Comparison of ENCODE assay signal across 22 cellular contexts in genomic region chr7:20198295-20198694, GRCh38. TPM values are rescaled to one million over a fixed set of nuclear protein-coding genes. Genes with fewer than 3 reads are reported as not detected.
DNase-seq lines count a peak whose midpoint lies in the region; ATAC-seq, FAIRE-seq and TF ChIP-seq lines count a peak whose summit lies in the region.
"Had no signal": no experiment of that assay in that cellular context is flagged by ENCODE, and none has a peak within 500 bp of the region (broad histone marks: within the 10 kb centered on the region; RNA-seq: fewer than 3 reads in every experiment).

No MANE protein-coding gene starts in this region.

- no peak for TF ChIP-seq CTCF in endothelial cell of umbilical vein (IDR thresholded peaks at IDR 0.05; ENCODE audit: extremely low read depth in 1 of 2, insufficient read depth in 1 of 2, low read depth in 1 of 2, low read length in 2 of 2)

- H3K27ac ChIP-seq in endothelial cell of umbilical vein (ENCODE audit: insufficient read depth, low read depth, low read length), result no peak overlapping the region
- H3K27ac ChIP-seq: gastrocnemius medialis, neural progenitor cell, prostate gland, SK-N-MC, thoracic aorta, WERI-Rb-1 had no signal

- H3K9ac ChIP-seq in endothelial cell of umbilical vein (replicated peaks; ENCODE audit: extremely low read depth, insufficient read depth, low read length), result no peak overlapping the region
- H3K9ac ChIP-seq: GM23248, neural progenitor cell had no signal

- no peak for TF ChIP-seq POLR2A in endothelial cell of umbilical vein (IDR thresholded peaks at IDR 0.05; ENCODE audit: low read depth, low read length)
- TF ChIP-seq POLR2A in H54 (IDR thresholded peaks at IDR 0.05; ENCODE audit: low read depth, low read length), result no peak

- H3K4me2 ChIP-seq in endothelial cell of umbilical vein (ENCODE audit: insufficient read depth, low read length), result no peak overlapping the region
- H3K4me2 ChIP-seq: neural progenitor cell had no signal

- FAIRE-seq in endothelial cell of umbilical vein (lab: Jason Lieb, UNC), result no peak
- no peak for FAIRE-seq in H54 (lab: Jason Lieb, UNC)

- H3K4me3 ChIP-seq in endothelial cell of umbilical vein (replicated peaks in 1 of 3; ENCODE audit: insufficient read depth in 1 of 3, low read depth in 1 of 3, low read length in 3 of 3), result no peak overlapping the region
- H3K4me3 ChIP-seq: gastrocnemius medialis, neural progenitor cell, prostate gland, SK-N-MC, thoracic aorta had no signal

- no peaks in the 10 kb centered on the region for H3K36me3 ChIP-seq in endothelial cell of umbilical vein (ENCODE audit: control insufficient read depth in 2 of 2, extremely low read depth in 1 of 2, insufficient read depth in 2 of 2, low read length in 2 of 2)
- H3K36me3 ChIP-seq: gastrocnemius medialis, neural progenitor cell, prostate gland, thoracic aorta, WERI-Rb-1 had no signal

- intact Hi-C loops in endothelial cell of umbilical vein (cut with micrococcal nuclease), result no loop called here

- no TSS peak for BruUV-seq in endothelial cell of umbilical vein (replicated peaks; lab: Mats Ljungman, UMichigan)

- no peaks in the 10 kb centered on the region for H3K27me3 ChIP-seq in endothelial cell of umbilical vein (ENCODE audit: control insufficient read depth in 2 of 2, insufficient read depth in 2 of 2, low read length in 2 of 2)
- H3K27me3 ChIP-seq: gastrocnemius medialis, neural progenitor cell had no signal

- POLR2A ChIA-PET in endothelial cell of umbilical vein (lab: Charles Lee), result no interaction called here

- CTCF ChIA-PET in endothelial cell of umbilical vein (lab: Charles Lee), result interaction anchor here (0.8 to 1.6 kb wide), 9 partner anchors 17 to 485 kb away, joined by 3 to 11 read pairs (median 4); no protein-coding TSS in a partner anchor

- no peaks in the 10 kb centered on the region for H3K9me3 ChIP-seq in endothelial cell of umbilical vein (replicated peaks; ENCODE audit: control insufficient read depth, insufficient read depth, low read length)
- H3K9me3 ChIP-seq: gastrocnemius medialis, prostate gland, thoracic aorta had no signal

- H3K79me2 ChIP-seq in endothelial cell of umbilical vein (ENCODE audit: control insufficient read depth, insufficient read depth, low read length), result no peaks in the 10 kb centered on the region

- H3K9me1 ChIP-seq in endothelial cell of umbilical vein (replicated peaks; ENCODE audit: control insufficient read depth, extremely low read depth, insufficient read depth, low read length), result no peaks in the 10 kb centered on the region

- no peaks in the 10 kb centered on the region for H4K20me1 ChIP-seq in endothelial cell of umbilical vein (replicated peaks; ENCODE audit: control insufficient read depth, extremely low read depth, insufficient read depth, low read length)

- H2AFZ ChIP-seq in endothelial cell of umbilical vein (ENCODE audit: low read depth, low read length), result peak overlapping the region; percentile 10
- H2AFZ ChIP-seq: neural progenitor cell had no signal

- DNase-seq in NCI-H510A treated with DMSO at 0.1 percent for 48 hours (lab: John Stamatoyannopoulos, UW) (peak; percentile 59), NCI-H510A (lab: John Stamatoyannopoulos, UW) (no peak), NCI-H146 treated with DMSO at 0.1 percent for 48 hours (lab: John Stamatoyannopoulos, UW; ENCODE audit: unreplicated experiment) (peak; percentile 36), endothelial cell of umbilical vein (ENCODE audit: low read depth, low spot score) (no peak), DMS53 treated with DMSO at 0.1 percent for 48 hours (lab: John Stamatoyannopoulos, UW; ENCODE audit: unreplicated experiment) (no peak), H54 (ENCODE audit: insufficient read length, low spot score) (no peak)
- DNase-seq: activated CD4-positive, alpha-beta T cell treated with anti-CD3 and anti-CD28 coated beads, Interleukin-2, amount 50 U/mL, for 4 hours; activated CD8-positive, alpha-beta memory T cell treated with anti-CD3 and anti-CD28 coated beads, Interleukin-2, amount 50 U/mL, for 48 hours; activated naive CD8-positive, alpha-beta T cell treated with anti-CD3 and anti-CD28 coated beads, Interleukin-2, amount 10 ng/mL, durations not matched to agents 7 days and 5 days; AML-193; gastrocnemius medialis; GM23248; NCI-H1417 treated with DMSO at 0.1 percent for 48 hours; WERI-Rb-1 had no signal

- dilution Hi-C loops in endothelial cell of umbilical vein (cut with MboI; ENCODE audit: extremely low pct_ligation_motif_present, low sequenced_read_pairs), result no loop called here

- ATAC-seq in GM21619 (IDR thresholded peaks at IDR 0.05; ENCODE audit: unreplicated experiment) (no peak), HG02610 (IDR thresholded peaks at IDR 0.05; ENCODE audit: unreplicated experiment) (no peak)
- ATAC-seq: gastrocnemius medialis had no signal

- H3K4me1 ChIP-seq in endothelial cell of umbilical vein (ENCODE audit: control insufficient read depth, extremely low read depth, insufficient read depth, low read length), result peaks cover 11% of the 10 kb centered on the region
- H3K4me1 ChIP-seq: gastrocnemius medialis, prostate gland had no signal

TF ChIP-seq in endothelial cell of umbilical vein, 7 proteins besides CTCF, POLR2A, EP300 and RAD21:
- TF ChIP-seq GATA2 (IDR thresholded peaks at IDR 0.05; ENCODE audit: insufficient read depth, insufficient read length, low read depth, low read length) (no peak), POLR2AphosphoS5 (IDR thresholded peaks at IDR 0.05; ENCODE audit: insufficient read depth, low read depth, low read length) (no peak), FOS (IDR thresholded peaks at IDR 0.05; ENCODE audit: borderline replicate concordance, insufficient read depth, low read length) (no peak), EZH2 (IDR thresholded peaks at IDR 0.05; ENCODE audit: borderline replicate concordance, low read depth, low read length, severe bottlenecking) (no peak)

RNA-seq across cellular contexts. Expression of gene MACC1, which starts 18.9 kb away (rescaled TPM):
- not detected in 2 replicates for total RNA-seq in endothelial cell of umbilical vein
- not detected in 2 replicates for polyA plus RNA-seq in endothelial cell of umbilical vein
- not detected in 2 replicates for polyA plus RNA-seq in endothelial cell of umbilical vein (2011; cell fraction: cytosol; rRNA removed)
- 0.01 TPM in 2 replicates for polyA plus RNA-seq in endothelial cell of umbilical vein (2011; cell fraction: nucleus; rRNA removed)
- polyA plus RNA-seq in endothelial cell of umbilical vein (2012), result not detected in 2 replicates
- 0.06 TPM in 1 of 2 replicates, not detected in the other for polyA minus RNA-seq in endothelial cell of umbilical vein
- 0.72 TPM for polyA minus RNA-seq in endothelial cell of umbilical vein (2011; cell fraction: cytosol; rRNA and poly(A)+ RNA removed)
- polyA minus RNA-seq in endothelial cell of umbilical vein (2011; cell fraction: nucleus; rRNA and poly(A)+ RNA removed), result 0.10 TPM in 2 replicates
- total RNA-seq: A172, chondrocyte, gastrocnemius medialis had no signal

Comparison
In these comparisons a context has a peak if more than half of its experiments do, and no peak if none do; other contexts are left out.
1. DNase-seq: peak in NCI-H510A treated with DMSO at 0.1 percent for 48 hours (single experiment) and NCI-H146 treated with DMSO at 0.1 percent for 48 hours (single experiment); none in NCI-H510A (single experiment), endothelial cell of umbilical vein (single experiment), DMS53 treated with DMSO at 0.1 percent for 48 hours (single experiment) and H54 (single experiment).